ENCODE assay signal across 22 cellular contexts in the genomic region with DNA sequence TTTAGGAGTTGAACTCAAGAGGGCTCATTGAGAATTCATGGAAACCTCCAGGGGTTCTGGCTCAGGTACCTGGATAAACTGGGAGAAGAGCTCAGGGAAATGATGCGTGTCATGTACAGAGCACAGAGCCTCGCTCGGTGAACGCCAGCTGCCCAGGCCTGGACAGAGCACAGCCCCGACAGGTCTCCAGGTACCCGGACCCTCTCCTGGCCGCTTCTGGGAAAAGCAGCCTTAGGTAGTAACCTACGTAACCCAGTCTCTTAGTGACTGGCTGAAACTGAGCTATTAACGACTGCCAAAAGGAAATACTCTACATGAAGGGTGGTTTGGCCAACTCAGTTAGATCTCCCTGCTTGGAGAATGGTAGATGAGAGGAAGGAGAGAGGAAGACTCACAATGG.
"Had no signal": no experiment of that assay in that cellular context is flagged by ENCODE, and none has a peak within 500 bp of the region (broad histone marks: within the 10 kb centered on the region; RNA-seq: fewer than 3 reads in every experiment).

No MANE protein-coding gene starts in this region.

- H3K4me3 ChIP-seq: cardiac muscle cell, hepatocyte, left ventricle myocardium inferior, psoas muscle, skin epidermis, suprapubic skin, upper lobe of left lung had no signal

- H3K4me2 ChIP-seq: hepatocyte had no signal

- H2AFZ ChIP-seq: hepatocyte had no signal

- DNase-seq: activated CD4-positive, alpha-beta memory T cell treated with anti-CD3 and anti-CD28 coated beads for 36 hours; activated CD4-positive, alpha-beta T cell treated with anti-CD3 and anti-CD28 coated beads for 4 hours; activated naive CD4-positive, alpha-beta T cell; activated naive CD8-positive, alpha-beta T cell treated with anti-CD3 and anti-CD28 coated beads, Interleukin-2, amount 10 ng/mL, durations not matched to agents 7 days and 5 days; activated T-cell treated with anti-CD3 and anti-CD28 coated beads for 4 hours; amygdala; foreskin keratinocyte; kidney; left ventricle myocardium inferior; mammary epithelial cell; psoas muscle; right cardiac atrium; T-helper 17 cell had no signal

- H3K4me1 ChIP-seq: foreskin keratinocyte, left ventricle myocardium inferior, psoas muscle, suprapubic skin, upper lobe of left lung had no signal

- H3K27me3 ChIP-seq: foreskin keratinocyte, hepatocyte, suprapubic skin, upper lobe of left lung had no signal

- H3K9me3 Mint-ChIP-seq: activated CD4-positive, alpha-beta memory T cell treated with anti-CD3 and anti-CD28 coated beads for 36 hours; activated naive CD8-positive, alpha-beta T cell treated with anti-CD3 and anti-CD28 coated beads, Interleukin-2, amount 10 ng/mL, durations not matched to agents 7 days and 5 days; activated T-helper 17 cell treated with anti-CD3 and anti-CD28 coated beads, Interleukin-2, amount 50 U/mL, for 72 hours; neural crest cell; stimulated activated naive CD8-positive, alpha-beta T cell treated with anti-CD3 and anti-CD28 coated beads, Interleukin-15, Interleukin-2, amounts not matched to agents 100 ng/mL and 50 ng/mL, for 24 hours had no signal

- H3K27ac ChIP-seq: cardiac muscle cell, foreskin keratinocyte, hepatocyte, left ventricle myocardium inferior, psoas muscle, skin epidermis, suprapubic skin, upper lobe of left lung, VCaP had no signal

- H3K27ac Mint-ChIP-seq: activated CD4-positive, alpha-beta memory T cell treated with anti-CD3 and anti-CD28 coated beads for 36 hours; activated naive CD8-positive, alpha-beta T cell treated with anti-CD3 and anti-CD28 coated beads, Interleukin-2, amount 10 ng/mL, durations not matched to agents 7 days and 5 days; activated T-helper 17 cell treated with anti-CD3 and anti-CD28 coated beads, Interleukin-2, amount 50 U/mL, for 72 hours; stimulated activated naive CD8-positive, alpha-beta T cell treated with anti-CD3 and anti-CD28 coated beads, Interleukin-15, Interleukin-2, amounts not matched to agents 100 ng/mL and 50 ng/mL, for 24 hours; T-helper 17 cell had no signal

- FAIRE-seq: kidney had no signal

- H3K4me3 Mint-ChIP-seq: activated CD4-positive, alpha-beta memory T cell treated with anti-CD3 and anti-CD28 coated beads for 36 hours; activated naive CD8-positive, alpha-beta T cell treated with anti-CD3 and anti-CD28 coated beads, Interleukin-2, amount 10 ng/mL, durations not matched to agents 7 days and 5 days; activated T-helper 17 cell treated with anti-CD3 and anti-CD28 coated beads, Interleukin-2, amount 50 U/mL, for 72 hours; neural crest cell; stimulated activated naive CD8-positive, alpha-beta T cell treated with anti-CD3 and anti-CD28 coated beads, Interleukin-15, Interleukin-2, amounts not matched to agents 100 ng/mL and 50 ng/mL, for 24 hours; T-helper 17 cell had no signal

- H3K9me3 ChIP-seq: left ventricle myocardium inferior, psoas muscle, suprapubic skin, upper lobe of left lung had no signal

- ATAC-seq: activated T-helper 17 cell treated with anti-CD3 and anti-CD28 coated beads, Interleukin-2, amount 50 U/mL, for 72 hours; foreskin keratinocyte; psoas muscle; right cardiac atrium; T-helper 17 cell had no signal

- H3K36me3 Mint-ChIP-seq: activated CD4-positive, alpha-beta memory T cell treated with anti-CD3 and anti-CD28 coated beads for 36 hours; activated naive CD8-positive, alpha-beta T cell treated with anti-CD3 and anti-CD28 coated beads, Interleukin-2, amount 10 ng/mL, durations not matched to agents 7 days and 5 days had no signal

- H3K79me2 ChIP-seq: hepatocyte had no signal

- H3K27me3 Mint-ChIP-seq: activated CD4-positive, alpha-beta memory T cell treated with anti-CD3 and anti-CD28 coated beads for 36 hours; activated naive CD8-positive, alpha-beta T cell treated with anti-CD3 and anti-CD28 coated beads, Interleukin-2, amount 10 ng/mL, durations not matched to agents 7 days and 5 days; activated T-helper 17 cell treated with anti-CD3 and anti-CD28 coated beads, Interleukin-2, amount 50 U/mL, for 72 hours; stimulated activated naive CD8-positive, alpha-beta T cell treated with anti-CD3 and anti-CD28 coated beads, Interleukin-15, Interleukin-2, amounts not matched to agents 100 ng/mL and 50 ng/mL, for 24 hours; T-helper 17 cell had no signal

- H3K4me1 Mint-ChIP-seq: activated naive CD8-positive, alpha-beta T cell treated with anti-CD3 and anti-CD28 coated beads, Interleukin-2, amount 10 ng/mL, durations not matched to agents 7 days and 5 days; activated T-helper 17 cell treated with anti-CD3 and anti-CD28 coated beads, Interleukin-2, amount 50 U/mL, for 72 hours; neural crest cell; T-helper 17 cell had no signal

- H3K36me3 ChIP-seq: cardiac muscle cell, left ventricle myocardium inferior, suprapubic skin, upper lobe of left lung had no signal
